Comparison of ENCODE assay signal across 28 cellular contexts in genomic region chr15:87502173-87502572, GRCh38.
"Had no signal": no experiment of that assay in that cellular context is flagged by ENCODE, and none has a peak within 500 bp of the region (broad histone marks: within the 10 kb centered on the region; RNA-seq: fewer than 3 reads in every experiment).

No MANE protein-coding gene starts in this region.

- H3K27me3 Mint-ChIP-seq: naive B cell; stimulated activated naive B cell treated with anti-CD40 and anti-IgM and Interleukin-4, amounts not matched to agents 10 μg/mL and 1 μg/mL and 100 μg/mL, for 72 hours had no signal

- DNase-seq: islet precursor cell; mesendoderm; naive B cell; natural killer cell; nephron progenitor cell; occipital lobe; retina; right lobe of liver; stimulated activated CD4-positive, alpha-beta T cell treated with anti-CD3 and anti-CD28 coated beads, Interleukin-12 subunit alpha, Interleukin-12 subunit beta, amount 100 ng/mL, for 4 hours; stimulated activated CD4-positive, alpha-beta T cell treated with anti-CD3 and anti-CD28 coated beads, Interleukin-15, amount 100 ng/mL, for 24 hours; stimulated activated CD4-positive, alpha-beta T cell treated with anti-CD3 and anti-CD28 coated beads, Interleukin-2, amount 100 ng/mL, for 24 hours; stimulated activated CD4-positive, alpha-beta T cell treated with anti-CD3 and anti-CD28 coated beads, Interleukin-4, amount 100 ng/mL, for 1 hour; stimulated activated naive B cell treated with anti-CD40 and anti-IgM and Interleukin-4, amounts not matched to agents 10 μg/mL and 1 μg/mL and 100 μg/mL, for 72 hours; stimulated activated naive CD8-positive, alpha-beta T cell treated with anti-CD3 and anti-CD28 coated beads, Interleukin-15, Interleukin-2, amounts not matched to agents 100 U/mL and 50 U/mL, for 24 hours; stomach; testis; thyroid gland; transverse colon; upper lobe of left lung had no signal

- H3K4me3 ChIP-seq: hepatocyte, lung, neural progenitor cell, right lobe of liver, skin epidermis, stomach, testis, thyroid gland, transverse colon, upper lobe of left lung, vagina had no signal

- H3K9me3 Mint-ChIP-seq: mesothelial cell of epicardium, nephron progenitor cell, neural progenitor cell had no signal

- H3K27ac Mint-ChIP-seq: mesothelial cell of epicardium; natural killer cell; nephron progenitor cell; neural progenitor cell; progenitor cell of endocrine pancreas; stimulated activated naive B cell treated with anti-CD40 and anti-IgM and Interleukin-4, amounts not matched to agents 10 μg/mL and 1 μg/mL and 100 μg/mL, for 72 hours had no signal

- H3K9me3 ChIP-seq: neutrophil, right lobe of liver, stomach, testis, thyroid gland, transverse colon, upper lobe of left lung, vagina had no signal

- H3K4me1 ChIP-seq: right lobe of liver, stomach, testis, thyroid gland, transverse colon, upper lobe of left lung, vagina had no signal

- H3K36me3 ChIP-seq: neural progenitor cell, neutrophil, right lobe of liver, stomach, thyroid gland, transverse colon, upper lobe of left lung, vagina had no signal

- H3K4me1 Mint-ChIP-seq: mesothelial cell of epicardium; naive B cell; natural killer cell; nephron progenitor cell; stimulated activated naive B cell treated with anti-CD40 and anti-IgM and Interleukin-4, amounts not matched to agents 10 μg/mL and 1 μg/mL and 100 μg/mL, for 72 hours had no signal

- H3K27ac ChIP-seq: hepatocyte, neural progenitor cell, neutrophil, right lobe of liver, skin epidermis, stomach, testis, thyroid gland, transverse colon, upper lobe of left lung, vagina had no signal

- ATAC-seq: left lobe of liver; natural killer cell; right lobe of liver; stimulated activated naive B cell treated with anti-CD40 and anti-IgM and Interleukin-4, amounts not matched to agents 10 μg/mL and 1 μg/mL and 100 μg/mL, for 72 hours; stimulated activated naive CD8-positive, alpha-beta T cell treated with anti-CD3 and anti-CD28 coated beads, Interleukin-15, Interleukin-2, amounts not matched to agents 100 U/mL and 50 U/mL, for 24 hours had no signal

- H3K36me3 Mint-ChIP-seq: mesothelial cell of epicardium; naive B cell; natural killer cell; neural progenitor cell; stimulated activated naive B cell treated with anti-CD40 and anti-IgM and Interleukin-4, amounts not matched to agents 10 μg/mL and 1 μg/mL and 100 μg/mL, for 72 hours had no signal

- H3K4me3 Mint-ChIP-seq: mesothelial cell of epicardium; naive B cell; natural killer cell; nephron progenitor cell; neural progenitor cell; stimulated activated naive B cell treated with anti-CD40 and anti-IgM and Interleukin-4, amounts not matched to agents 10 μg/mL and 1 μg/mL and 100 μg/mL, for 72 hours had no signal

- H3K27me3 ChIP-seq: hepatocyte, neural progenitor cell, neutrophil, right lobe of liver, testis, thyroid gland, transverse colon, upper lobe of left lung, vagina had no signal
